Comparison of ENCODE assay signal across 32 cellular contexts in the genomic region with DNA sequence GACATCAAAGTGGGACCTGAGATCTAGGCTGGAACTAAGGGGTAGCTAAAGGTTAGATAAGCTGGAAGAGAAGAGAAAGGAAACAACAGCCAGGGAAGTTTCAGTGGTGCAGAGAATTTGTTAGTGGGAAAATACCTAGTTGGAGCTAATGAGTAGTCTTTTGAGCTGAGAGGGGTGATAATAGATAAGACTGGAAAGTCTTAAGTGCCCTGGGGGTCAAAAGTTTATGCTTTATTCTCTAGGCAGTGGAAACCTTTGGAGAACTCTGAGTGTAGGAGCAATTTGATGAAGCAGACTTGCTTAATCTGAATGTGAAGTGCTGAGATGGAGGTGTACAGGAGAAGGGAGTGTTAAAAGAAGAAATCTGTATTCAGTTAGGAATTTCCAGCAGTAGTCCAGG.
"Had no signal": no experiment of that assay in that cellular context is flagged by ENCODE, and none has a peak within 500 bp of the region (broad histone marks: within the 10 kb centered on the region; RNA-seq: fewer than 3 reads in every experiment).

No MANE protein-coding gene starts in this region.

- H3K4me1 ChIP-seq: adrenal gland, ascending aorta, body of pancreas, breast epithelium had no signal

- H3K27ac ChIP-seq: adrenal gland, ascending aorta, body of pancreas, brain microvascular endothelial cell, breast epithelium had no signal

- ATAC-seq: activated naive CD4-positive, alpha-beta T cell treated with anti-CD3 and anti-CD28 coated beads, Interleukin-2, amount 50 U/mL, for 72 hours; activated naive CD8-positive, alpha-beta T cell treated with anti-CD3 and anti-CD28 coated beads, Interleukin-2, amount 50 U/mL, for 24 hours; activated T-cell treated with anti-CD3 and anti-CD28 coated beads, Interleukin-2, amount 50 U/mL, for 4 hours; activated T-cell treated with anti-CD3 and anti-CD28 coated beads, Interleukin-2, amount 50 U/mL, for 72 hours; activated T-helper 17 cell treated with anti-CD3 and anti-CD28 coated beads, Interleukin-2, amount 50 U/mL, for 72 hours; body of pancreas had no signal

- H3K9me3 ChIP-seq: adrenal gland, ascending aorta, body of pancreas, breast epithelium had no signal

- H3K36me3 ChIP-seq: adrenal gland, ascending aorta, brain microvascular endothelial cell, breast epithelium had no signal

- H3K4me3 ChIP-seq: adrenal gland, ascending aorta, body of pancreas, breast epithelium had no signal

- DNase-seq: activated effector memory CD4-positive, alpha-beta T cell treated with anti-CD3 and anti-CD28 coated beads, Interleukin-2, amount 50 U/mL, for 16 hours; activated effector memory CD4-positive, alpha-beta T cell treated with Interleukin-2 at 50 U/mL for 16 hours; activated gamma-delta T cell; activated gamma-delta T cell treated with Interleukin-2 at 50 U/mL for 16 hours; activated naive CD4-positive, alpha-beta T cell; activated naive CD4-positive, alpha-beta T cell treated with anti-CD3 and anti-CD28 coated beads for 36 hours; activated naive CD4-positive, alpha-beta T cell treated with anti-CD3 and anti-CD28 coated beads, Interleukin-2, amount 10 ng/mL, durations not matched to agents 7 days and 5 days; activated naive CD4-positive, alpha-beta T cell treated with anti-CD3 and anti-CD28 coated beads, Interleukin-2, amount 50 U/mL, for 16 hours; activated naive CD4-positive, alpha-beta T cell treated with Interleukin-2 at 50 U/mL for 16 hours; activated naive CD8-positive, alpha-beta T cell treated with anti-CD3 and anti-CD28 coated beads for 36 hours; activated naive CD8-positive, alpha-beta T cell treated with anti-CD3 and anti-CD28 coated beads, Interleukin-2, amount 10 ng/mL, durations not matched to agents 7 days and 5 days; activated naive CD8-positive, alpha-beta T cell treated with anti-CD3 and anti-CD28 coated beads, Interleukin-2, amount 50 U/mL, for 24 hours; activated T-cell treated with anti-CD3 and anti-CD28 coated beads for 4 hours; activated T-cell treated with anti-CD3 and anti-CD28 coated beads, Interleukin-2, amount 50 U/mL, for 1 hour; activated T-cell treated with anti-CD3 and anti-CD28 coated beads, Interleukin-2, amount 50 U/mL, for 24 hours; activated T-cell treated with anti-CD3 and anti-CD28 coated beads, Interleukin-2, amount 50 U/mL, for 4 hours; activated T-cell treated with anti-CD3 and anti-CD28 coated beads, Interleukin-2, amount 50 U/mL, for 48 hours; activated T-cell treated with anti-CD3 and anti-CD28 coated beads, Interleukin-2, amount 50 U/mL, for 72 hours; adrenal gland; amniotic stem cell; amygdala; anterior cingulate cortex; aorta; body of pancreas; brain microvascular endothelial cell; caudate nucleus; central memory CD4-positive, alpha-beta T cell; cerebellar nuclear complex had no signal

- H3K27me3 ChIP-seq: adrenal gland, ascending aorta, body of pancreas, brain microvascular endothelial cell, breast epithelium had no signal
